1 cellular context compared by ENCODE assay signal in genomic region chr6:52312461-52312860, GRCh38.
TF ChIP-seq lines count a peak whose summit lies in the region.

No MANE protein-coding gene starts in this region.

TF ChIP-seq in neural cell, 6 proteins besides CTCF, POLR2A, EP300 and RAD21:
- TF ChIP-seq MXI1 (conservative IDR thresholded peaks at IDR 0.05; ENCODE audit: poor library complexity, severe bottlenecking) (no peak), POLR2AphosphoS5 (IDR thresholded peaks at IDR 0.05) (peak; percentile 19)
